In the genomic region with DNA sequence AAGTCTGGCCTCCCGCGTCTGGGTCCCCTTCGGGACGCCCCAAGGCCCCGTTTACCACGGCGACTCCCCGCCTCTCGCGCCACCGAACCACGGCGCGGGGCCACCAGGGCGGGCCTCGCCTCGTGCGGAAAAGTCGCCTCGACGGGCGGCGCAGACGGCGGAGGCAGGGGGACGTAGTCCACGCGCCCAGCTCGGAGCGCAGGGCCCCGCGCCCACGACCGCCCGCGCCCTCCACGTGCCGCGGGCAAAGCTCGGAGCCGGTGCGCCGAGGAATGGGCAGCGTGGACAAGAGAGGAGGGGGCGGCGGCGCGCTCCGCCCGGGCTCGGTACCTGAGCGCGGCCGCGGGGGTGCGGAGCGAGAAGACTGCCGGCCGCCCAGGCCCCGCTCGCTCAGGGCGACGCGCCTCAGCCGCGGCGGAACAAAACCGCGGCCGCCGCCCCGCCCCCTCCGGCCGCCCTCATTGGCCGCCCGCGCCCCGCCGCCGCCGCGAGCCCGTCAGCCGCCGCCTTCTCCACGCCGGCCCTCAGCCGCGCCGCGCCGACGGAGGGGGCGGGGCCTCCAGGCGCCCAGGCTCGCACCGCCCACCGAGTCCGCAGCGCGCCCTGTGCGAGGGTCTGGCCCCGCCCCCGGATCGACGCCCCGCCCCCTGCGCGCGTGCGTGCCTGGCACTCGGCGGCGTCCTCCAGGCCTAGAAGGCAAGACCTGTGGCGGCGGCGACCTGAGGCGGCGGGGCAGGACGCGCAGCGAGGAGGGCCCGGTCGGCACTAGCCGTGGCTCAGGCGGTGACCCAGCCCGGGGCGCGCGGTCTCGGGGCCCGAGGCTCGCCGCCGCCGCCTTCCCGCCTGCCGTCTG, we compare ENCODE assay signal across 9 cellular contexts. TPM values are rescaled to one million over a fixed set of nuclear protein-coding genes. Genes with fewer than 3 reads are reported as not detected.
DNase-seq lines count a peak whose midpoint lies in the region; ATAC-seq, FAIRE-seq and TF ChIP-seq lines count a peak whose summit lies in the region.
"Had no signal": no experiment of that assay in that cellular context is flagged by ENCODE, and none has a peak within 500 bp of the region (broad histone marks: within the 10 kb centered on the region; RNA-seq: fewer than 3 reads in every experiment).

A gene with protein sequence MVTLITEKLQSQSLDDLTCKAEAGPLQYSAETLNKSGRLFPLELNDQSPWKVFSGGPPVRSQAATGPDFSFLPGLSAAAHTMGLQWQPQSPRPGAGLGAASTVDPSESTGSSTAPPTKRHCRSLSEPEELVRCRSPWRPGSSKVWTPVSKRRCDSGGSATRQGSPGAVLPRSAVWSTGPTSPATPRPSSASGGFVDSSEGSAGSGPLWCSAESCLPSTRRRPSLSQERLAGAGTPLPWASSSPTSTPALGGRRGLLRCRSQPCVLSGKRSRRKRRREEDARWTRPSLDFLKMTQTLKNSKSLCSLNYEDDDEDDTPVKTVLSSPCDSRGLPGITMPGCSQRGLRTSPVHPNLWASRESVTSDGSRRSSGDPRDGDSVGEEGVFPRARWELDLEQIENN (minus strand): TSS at position 411 of the 853 bp plus-strand sequence. CDS start 15,572 bp downstream, outside the sequence.

- no peak for FAIRE-seq in small intestine (lab: Jason Lieb, UNC)
- FAIRE-seq: A204.1 had no signal

- DNase-seq in DMS153 (lab: John Stamatoyannopoulos, UW) (peak; percentile 41), DMS153 treated with DMSO at 0.1 percent for 48 hours (lab: John Stamatoyannopoulos, UW; ENCODE audit: unreplicated experiment) (no peak), NCI-H2107 (lab: John Stamatoyannopoulos, UW) (peak; percentile 68), breast epithelium (ENCODE audit: low spot score in 2 of 2) (peak; percentile 89 to 90), iPS-NIHi7 (ENCODE audit: extremely low spot score) (peak; percentile 97), small intestine (peak; percentile 89)

- peak; percentile 86 for ATAC-seq in HG02943 (IDR thresholded peaks at IDR 0.05; ENCODE audit: low read depth, unreplicated experiment)

- H3K9me3 ChIP-seq in breast epithelium (no peaks in the 10 kb centered on the region), small intestine (ENCODE audit: control insufficient read depth, low read depth) (no peaks in the 10 kb centered on the region)

- H3K27ac ChIP-seq in breast epithelium (peak within 1 kb of the TSS; percentile 78 to 80), small intestine (ENCODE audit: low read depth in 1 of 2, low read length in 1 of 2) (peak within 1 kb of the TSS; percentile 48 to 81)

- intact Hi-C loops in breast epithelium (cut with DNase I; ENCODE audit: low total_unique reads), result no loop called here

- 0 to 1% (median 0%) methylated on average over 48 to 138 of the region's 138 CpGs for WGBS in small intestine, 3 donors

- no peak for TF ChIP-seq CTCF in WI38 (IDR thresholded peaks at IDR 0.05; ENCODE audit: low read depth, low read length)
- peak in 1 of 3 donors; percentile 14 for TF ChIP-seq CTCF in breast epithelium (IDR thresholded peaks at IDR 0.05)

- H3K4me1 ChIP-seq in breast epithelium (no peaks in the 10 kb centered on the region), small intestine (ENCODE audit: control insufficient read depth in 2 of 2, insufficient read depth in 1 of 2, low read depth in 1 of 2, low read length in 1 of 2) (no peaks in the 10 kb centered on the region)

- H3K27me3 ChIP-seq in breast epithelium (no peaks in the 10 kb centered on the region), small intestine (ENCODE audit: control insufficient read depth in 2 of 2, insufficient read depth in 2 of 2, low read length in 2 of 2) (no peaks in the 10 kb centered on the region)

- H3K36me3 ChIP-seq in breast epithelium (no peaks in the 10 kb centered on the region), small intestine (ENCODE audit: control insufficient read depth in 2 of 2, insufficient read depth in 2 of 2, low read length in 2 of 2) (no peaks in the 10 kb centered on the region)

- no peak for TF ChIP-seq POLR2A in breast epithelium (IDR thresholded peaks at IDR 0.05)

- H3K4me3 ChIP-seq in WI38 (ENCODE audit: low read depth, low read length), result peak within 1 kb of the TSS; percentile 61
- peak within 1 kb of the TSS; percentile 61 to 81 (median 74) for H3K4me3 ChIP-seq in breast epithelium
- peak within 1 kb of the TSS; percentile 57 to 70 for H3K4me3 ChIP-seq in small intestine (ENCODE audit: low read depth in 1 of 2, low read length in 2 of 2)

RNA-seq across cellular contexts. Expression of the gene that starts here (rescaled TPM):
- total RNA-seq in breast epithelium, result 1 to 10 TPM; 3.7 to 7.2 (median 4.6) TPM
- polyA plus RNA-seq in small intestine, result 1 to 10 TPM in 1 of 3 donors, under 1 TPM in 1, not detected in 1; 0.27 to 1.1 TPM
